In genomic region chr15:41950505-41950904, GRCh38 we compare ENCODE assay signal across 1 cellular context.
TF ChIP-seq lines count a peak whose summit lies in the region.

No MANE protein-coding gene starts in this region.

TF ChIP-seq in GM12878, 131 proteins besides CTCF, POLR2A, EP300 and RAD21:
- TF ChIP-seq, protein P1, sequence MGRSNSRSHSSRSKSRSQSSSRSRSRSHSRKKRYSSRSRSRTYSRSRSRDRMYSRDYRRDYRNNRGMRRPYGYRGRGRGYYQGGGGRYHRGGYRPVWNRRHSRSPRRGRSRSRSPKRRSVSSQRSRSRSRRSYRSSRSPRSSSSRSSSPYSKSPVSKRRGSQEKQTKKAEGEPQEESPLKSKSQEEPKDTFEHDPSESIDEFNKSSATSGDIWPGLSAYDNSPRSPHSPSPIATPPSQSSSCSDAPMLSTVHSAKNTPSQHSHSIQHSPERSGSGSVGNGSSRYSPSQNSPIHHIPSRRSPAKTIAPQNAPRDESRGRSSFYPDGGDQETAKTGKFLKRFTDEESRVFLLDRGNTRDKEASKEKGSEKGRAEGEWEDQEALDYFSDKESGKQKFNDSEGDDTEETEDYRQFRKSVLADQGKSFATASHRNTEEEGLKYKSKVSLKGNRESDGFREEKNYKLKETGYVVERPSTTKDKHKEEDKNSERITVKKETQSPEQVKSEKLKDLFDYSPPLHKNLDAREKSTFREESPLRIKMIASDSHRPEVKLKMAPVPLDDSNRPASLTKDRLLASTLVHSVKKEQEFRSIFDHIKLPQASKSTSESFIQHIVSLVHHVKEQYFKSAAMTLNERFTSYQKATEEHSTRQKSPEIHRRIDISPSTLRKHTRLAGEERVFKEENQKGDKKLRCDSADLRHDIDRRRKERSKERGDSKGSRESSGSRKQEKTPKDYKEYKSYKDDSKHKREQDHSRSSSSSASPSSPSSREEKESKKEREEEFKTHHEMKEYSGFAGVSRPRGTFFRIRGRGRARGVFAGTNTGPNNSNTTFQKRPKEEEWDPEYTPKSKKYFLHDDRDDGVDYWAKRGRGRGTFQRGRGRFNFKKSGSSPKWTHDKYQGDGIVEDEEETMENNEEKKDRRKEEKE (IDR thresholded peaks at IDR 0.05) = no peak
- TF ChIP-seq SREBF2 (IDR thresholded peaks at IDR 0.05; ENCODE audit: low read length) = no peak
- peak; percentile 51; the same call in 1 of the 2 replicates for TF ChIP-seq POLR2AphosphoS5 (IDR thresholded peaks at IDR 0.05; ENCODE audit: low read length)
- no peak for TF ChIP-seq TARDBP (IDR thresholded peaks at IDR 0.05; ENCODE audit: borderline replicate concordance)
- TF ChIP-seq, protein P2, sequence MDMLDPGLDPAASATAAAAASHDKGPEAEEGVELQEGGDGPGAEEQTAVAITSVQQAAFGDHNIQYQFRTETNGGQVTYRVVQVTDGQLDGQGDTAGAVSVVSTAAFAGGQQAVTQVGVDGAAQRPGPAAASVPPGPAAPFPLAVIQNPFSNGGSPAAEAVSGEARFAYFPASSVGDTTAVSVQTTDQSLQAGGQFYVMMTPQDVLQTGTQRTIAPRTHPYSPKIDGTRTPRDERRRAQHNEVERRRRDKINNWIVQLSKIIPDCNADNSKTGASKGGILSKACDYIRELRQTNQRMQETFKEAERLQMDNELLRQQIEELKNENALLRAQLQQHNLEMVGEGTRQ (IDR thresholded peaks at IDR 0.05; ENCODE audit: borderline replicate concordance, low read depth, low read length) = no peak
- no peak for TF ChIP-seq SPI1 (IDR thresholded peaks at IDR 0.05; ENCODE audit: borderline replicate concordance, insufficient read depth, low read depth, low read length)
- no peak for TF ChIP-seq JUNB (IDR thresholded peaks at IDR 0.05)
- no peak for TF ChIP-seq RELA (IDR thresholded peaks at IDR 0.05; ENCODE audit: borderline replicate concordance, partially characterized antibody)
- TF ChIP-seq MLLT1 (IDR thresholded peaks at IDR 0.05) = no peak
TF ChIP-seq in GM12878: peak in this region for 1.
